10 cellular contexts compared by ENCODE assay signal in the genomic region with DNA sequence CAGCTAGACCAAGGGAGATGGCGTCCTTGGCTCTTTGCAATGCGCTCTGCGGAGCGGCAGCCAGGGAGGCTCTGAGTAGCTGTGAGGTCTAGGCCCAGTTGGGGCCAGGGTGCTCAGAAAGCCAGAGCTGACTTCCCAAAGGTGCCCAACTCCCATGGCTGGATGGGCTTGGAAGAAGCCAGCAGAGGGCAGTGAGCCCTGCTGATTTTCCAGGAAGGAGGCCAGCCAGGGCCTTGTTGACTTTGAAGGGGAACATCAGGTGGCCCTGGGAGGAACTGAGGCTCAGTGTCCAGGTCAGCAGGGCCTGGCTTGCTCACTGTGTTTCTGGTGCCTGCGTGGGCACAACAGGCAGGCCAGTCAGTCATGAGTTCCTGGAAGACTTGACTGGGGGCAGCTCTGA. TPM values are rescaled to one million over a fixed set of nuclear protein-coding genes. Genes with fewer than 3 reads are reported as not detected.
DNase-seq lines count a peak whose midpoint lies in the region; ATAC-seq, FAIRE-seq and TF ChIP-seq lines count a peak whose summit lies in the region.
"Had no signal": no experiment of that assay in that cellular context is flagged by ENCODE, and none has a peak within 500 bp of the region (broad histone marks: within the 10 kb centered on the region; RNA-seq: fewer than 3 reads in every experiment).

No MANE protein-coding gene starts in this region.

- DNase-seq in AG04449 (ENCODE audit: low read depth, low spot score), result no peak
- peak; percentile 15 for DNase-seq in bronchial epithelial cell (ENCODE audit: low read depth)
- no peak for DNase-seq in NCI-H1694 (lab: John Stamatoyannopoulos, UW)
- DNase-seq in CD4-positive, alpha-beta memory T cell, result no peak
- no peak for DNase-seq in HTR-8/SVneo (ENCODE audit: insufficient read length, low spot score)
- DNase-seq: effector memory CD8-positive, alpha-beta T cell; naive B cell had no signal

- H3K36me3 ChIP-seq in HEK293 (ENCODE audit: control insufficient read depth in 2 of 2, insufficient read depth in 1 of 2, low read length in 2 of 2), result no peaks in the 10 kb centered on the region
- H3K36me3 ChIP-seq in bronchial epithelial cell (ENCODE audit: control insufficient read depth, insufficient read depth, low read length), result no peaks in the 10 kb centered on the region
- no peaks in the 10 kb centered on the region for H3K36me3 ChIP-seq in liver (ENCODE audit: control insufficient read depth in 4 of 4, insufficient read depth in 3 of 4, low read depth in 1 of 4, low read length in 3 of 4)
- no peaks in the 10 kb centered on the region for H3K36me3 ChIP-seq in CD4-positive, alpha-beta memory T cell (ENCODE audit: insufficient read depth, low read length)

- H3K27me3 ChIP-seq in bronchial epithelial cell (ENCODE audit: control insufficient read depth, insufficient read depth, low read length), result peaks cover 4% of the 10 kb centered on the region
- H3K27me3 ChIP-seq in liver (ENCODE audit: control insufficient read depth in 4 of 4, insufficient read depth in 4 of 4, low read length in 3 of 4), result no peaks in the 10 kb centered on the region
- H3K27me3 ChIP-seq in CD4-positive, alpha-beta memory T cell (ENCODE audit: insufficient read depth, low read length), result no peaks in the 10 kb centered on the region

- POLR2A ChIA-PET in AG04449 (lab: Yijun Ruan, JAX), result interaction anchor here (1.3 kb wide), 1 partner anchor 11 kb away, joined by 3 read pairs; no protein-coding TSS in a partner anchor
- POLR2A ChIA-PET in HEK293 (lab: Yijun Ruan, JAX), result interaction anchor here (0.5 to 1.6 kb wide), 2 partner anchors 74 to 180 kb away, joined by 3 to 4 read pairs; partner anchors contain the start of genes CYB5RL, IFT25 and MRPL37
- POLR2A ChIA-PET in CD4-positive, alpha-beta memory T cell (lab: Charles Lee; ENCODE audit: partially characterized antibody), result interaction anchor here (1.0 kb wide), 1 partner anchor 363 kb away, joined by 3 read pairs; no protein-coding TSS in a partner anchor

- H3K4me1 Mint-ChIP-seq in CD4-positive, alpha-beta memory T cell, result peaks cover 0 to 11% (median 7%) of the 10 kb centered on the region in 4 donors

- ATAC-seq in HG03039 (IDR thresholded peaks at IDR 0.05; ENCODE audit: unreplicated experiment), result no peak
- ATAC-seq: effector memory CD8-positive, alpha-beta T cell had no signal

- 88% methylated on average over 5 of the region's 5 CpGs for WGBS in liver

- CTCF ChIA-PET in AG04449 (lab: Yijun Ruan, JAX), result interaction anchor here (1.1 to 8.3 kb wide), 14 partner anchors 6 to 374 kb away, joined by 3 to 94 read pairs (median 6); partner anchors contain the start of genes CYB5RL and MRPL37
- CTCF ChIA-PET in HEK293 (lab: Yijun Ruan, JAX), result interaction anchor here (0.9 to 1.3 kb wide), 3 partner anchors 11 to 364 kb away, joined by 3 to 5 read pairs (median 3); no protein-coding TSS in a partner anchor
- CTCF ChIA-PET in CD4-positive, alpha-beta memory T cell (lab: Charles Lee; ENCODE audit: partially characterized antibody), result interaction anchor here (6.2 kb wide), 1 partner anchor 364 kb away, joined by 43 read pairs; no protein-coding TSS in a partner anchor

- no peaks in the 10 kb centered on the region for H3K36me3 Mint-ChIP-seq in CD4-positive, alpha-beta memory T cell
- H3K36me3 Mint-ChIP-seq: naive B cell had no signal

- H3K9me3 Mint-ChIP-seq in CD4-positive, alpha-beta memory T cell, result no peaks in the 10 kb centered on the region
- H3K9me3 Mint-ChIP-seq: effector memory CD8-positive, alpha-beta T cell; naive B cell had no signal

- H3K9me3 ChIP-seq in HEK293 (ENCODE audit: control insufficient read depth, insufficient read depth, low read depth, low read length) (no peaks in the 10 kb centered on the region), liver (ENCODE audit: control insufficient read depth in 4 of 4, low read length in 3 of 4) (no peaks in the 10 kb centered on the region)
- H3K9me3 ChIP-seq in CD4-positive, alpha-beta memory T cell (ENCODE audit: control insufficient read depth in 1 of 2, low read length in 2 of 2), result no peaks in the 10 kb centered on the region

- peak; percentile 84 to 87 for TF ChIP-seq RAD21 in liver (IDR thresholded peaks at IDR 0.05)

- peak; percentile 62 for TF ChIP-seq CTCF in AG04449 (IDR thresholded peaks at IDR 0.05; ENCODE audit: insufficient read depth, low read length, missing control alignments)
- 0 out of 2 replicates have a peak, but pooled peaks have one; percentile 40 for TF ChIP-seq CTCF in HEK293 (tag by site-specific recombination; IDR thresholded peaks at IDR 0.05)
- TF ChIP-seq CTCF in bronchial epithelial cell (IDR thresholded peaks at IDR 0.05; ENCODE audit: insufficient read depth, low read length, severe bottlenecking), result peak; percentile 57
- TF ChIP-seq CTCF in liver (IDR thresholded peaks at IDR 0.05; ENCODE audit: low read depth, low read length, missing input control), result peak; percentile 47

- FAIRE-seq in bronchial epithelial cell (lab: Jason Lieb, UNC), result no peak
- no peak for FAIRE-seq in HTR-8/SVneo (lab: Jason Lieb, UNC)

- no peak overlapping the region for H3K4me3 Mint-ChIP-seq in CD4-positive, alpha-beta memory T cell
- H3K4me3 Mint-ChIP-seq: effector memory CD8-positive, alpha-beta T cell; naive B cell had no signal

- no peaks in the 10 kb centered on the region for H3K4me1 ChIP-seq in HEK293 (ENCODE audit: control insufficient read depth, insufficient read depth, low read length)
- peaks cover 3 to 11% (median 5%) of the 10 kb centered on the region in 4 donors for H3K4me1 ChIP-seq in liver (ENCODE audit: control insufficient read depth in 4 of 4, insufficient read depth in 4 of 4, low read length in 3 of 4)
- H3K4me1 ChIP-seq in CD4-positive, alpha-beta memory T cell (ENCODE audit: insufficient read depth, low read length), result no peaks in the 10 kb centered on the region

- no peak overlapping the region for H3K27ac Mint-ChIP-seq in CD4-positive, alpha-beta memory T cell
- H3K27ac Mint-ChIP-seq: effector memory CD8-positive, alpha-beta T cell; naive B cell had no signal

- no peak overlapping the region for H3K4me3 ChIP-seq in AG04449 (ENCODE audit: low read depth, low read length)
- no peak overlapping the region for H3K4me3 ChIP-seq in HEK293 (ENCODE audit: low read depth, low read length)
- no peak overlapping the region for H3K4me3 ChIP-seq in bronchial epithelial cell (ENCODE audit: low read depth, low read length)
- no peak overlapping the region for H3K4me3 ChIP-seq in liver (ENCODE audit: low read depth in 1 of 3, low read length in 3 of 3)
- H3K4me3 ChIP-seq in CD4-positive, alpha-beta memory T cell (ENCODE audit: low read length in 2 of 2), result no peak overlapping the region

- intact Hi-C loops in CD4-positive, alpha-beta memory T cell (cut with micrococcal nuclease), result no loop called here

- no peaks in the 10 kb centered on the region for H3K27me3 Mint-ChIP-seq in CD4-positive, alpha-beta memory T cell

- no peak overlapping the region for H3K27ac ChIP-seq in HEK293 (ENCODE audit: extremely low read depth, low read depth, low read length)
- peak overlapping the region in 1 of 2 donors; percentile 31 for H3K27ac ChIP-seq in liver (ENCODE audit: low read depth in 1 of 2, low read length in 2 of 2)
- no peak overlapping the region for H3K27ac ChIP-seq in CD4-positive, alpha-beta memory T cell (ENCODE audit: low read depth, low read length)

- no peak overlapping the region for H3K9ac ChIP-seq in liver (ENCODE audit: low read depth in 1 of 2, low read length in 2 of 2)

TF ChIP-seq in HEK293, 187 proteins besides CTCF, POLR2A, EP300 and RAD21:
- TF ChIP-seq ZIC2 (tag by site-specific recombination; IDR thresholded peaks at IDR 0.05) (peak; percentile 56), ZNF449 (tag by site-specific recombination; IDR thresholded peaks at IDR 0.05) (peak; percentile 65), ZBTB21 (tag by site-specific recombination; IDR thresholded peaks at IDR 0.05) (no peak), ZNF248 (tag by site-specific recombination; IDR thresholded peaks at IDR 0.05) (no peak)

TF ChIP-seq in liver, 16 proteins besides CTCF, POLR2A, EP300 and RAD21 (continues in another document):
- TF ChIP-seq TAF1 (conservative IDR thresholded peaks at IDR 0.05) (no peak), GABPA (IDR thresholded peaks at IDR 0.05 in 1 of 2, conservative IDR thresholded peaks at IDR 0.05 in 1 of 2) (no peak), FOXA2 (IDR thresholded peaks at IDR 0.05) (peak; percentile 93), YY1 (IDR thresholded peaks at IDR 0.05) (no peak), FOXA1 (IDR thresholded peaks at IDR 0.05) (peak; percentile 89), ZBTB33 (IDR thresholded peaks at IDR 0.05) (no peak), RXRA (IDR thresholded peaks at IDR 0.05) (peak; percentile 30 to 61), HNF4A (conservative IDR thresholded peaks at IDR 0.05) (peak; percentile 16 to 22), NR2F2 (IDR thresholded peaks at IDR 0.05) (no peak), SP1 (IDR thresholded peaks at IDR 0.05) (no peak)
- TF ChIP-seq, protein P1, sequence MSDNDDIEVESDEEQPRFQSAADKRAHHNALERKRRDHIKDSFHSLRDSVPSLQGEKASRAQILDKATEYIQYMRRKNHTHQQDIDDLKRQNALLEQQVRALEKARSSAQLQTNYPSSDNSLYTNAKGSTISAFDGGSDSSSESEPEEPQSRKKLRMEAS (IDR thresholded peaks at IDR 0.05), result no peak
- TF ChIP-seq, protein P2, sequence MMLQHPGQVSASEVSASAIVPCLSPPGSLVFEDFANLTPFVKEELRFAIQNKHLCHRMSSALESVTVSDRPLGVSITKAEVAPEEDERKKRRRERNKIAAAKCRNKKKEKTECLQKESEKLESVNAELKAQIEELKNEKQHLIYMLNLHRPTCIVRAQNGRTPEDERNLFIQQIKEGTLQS (IDR thresholded peaks at IDR 0.05), result no peak

RNA-seq across cellular contexts. Expression of gene CDCP2, which starts 27.1 kb away (rescaled TPM):
- not detected in 2 replicates for total RNA-seq in bronchial epithelial cell
- under 1 TPM in 1 of 2 donors, not detected in 1; under 0.01 TPM for total RNA-seq in liver
- not detected for polyA plus RNA-seq in liver
- total RNA-seq in CD4-positive, alpha-beta memory T cell, result under 1 TPM in 1 of 2 experiments, not detected in 1; 0.19 TPM
- polyA plus RNA-seq in CD4-positive, alpha-beta memory T cell, result not detected
